Comparison of ENCODE assay signal across 33 cellular contexts in genomic region chr12:129489277-129489676, GRCh38.
"Had no signal": no experiment of that assay in that cellular context is flagged by ENCODE, and none has a peak within 500 bp of the region (broad histone marks: within the 10 kb centered on the region; RNA-seq: fewer than 3 reads in every experiment).

No MANE protein-coding gene starts in this region.

- H3K4me1 ChIP-seq: SJCRH30 had no signal

- ATAC-seq: K562, Panc1, Right ventricle myocardium inferior, SK-N-SH treated with all-trans-retinoic acid at 6 μM for 48 hours had no signal

- H3K27ac ChIP-seq: KMS-11, PC-9, RWPE1, SJCRH30, SK-N-MC had no signal

- H3K9ac ChIP-seq: KMS-11 had no signal

- H3K36me3 ChIP-seq: MG63, SJCRH30 had no signal

- H3K27me3 ChIP-seq: MG63, SJCRH30 had no signal

- DNase-seq: Kasumi-1, MG63, NCI-H1048, NCI-H1092 treated with DMSO at 0.1 percent for 48 hours, NCI-H1105 treated with DMSO at 0.1 percent for 48 hours, NCI-H1417, NCI-H1436, NCI-H1694, NCI-H187, NCI-H1930, NCI-H2029 treated with DMSO at 0.1 percent for 48 hours, NCI-H2081 treated with DMSO at 0.1 percent for 48 hours, NCI-H2107, NCI-H2171, NCI-H226, NCI-H446 treated with DMSO at 0.1 percent for 48 hours, NCI-H510A, NCI-H524, NCI-H526, NCI-H69, NCI-H748 treated with DMSO at 0.1 percent for 48 hours, PC-9, SHP77, SIG-M5, SJCRH30, T-helper 1 cell had no signal

- H3K9me3 ChIP-seq: MG63, SJCRH30 had no signal

- H3K4me3 ChIP-seq: K562, MG63, PC-9, SJCRH30, SK-N-MC had no signal
